8 cellular contexts compared by ENCODE assay signal in the genomic region with DNA sequence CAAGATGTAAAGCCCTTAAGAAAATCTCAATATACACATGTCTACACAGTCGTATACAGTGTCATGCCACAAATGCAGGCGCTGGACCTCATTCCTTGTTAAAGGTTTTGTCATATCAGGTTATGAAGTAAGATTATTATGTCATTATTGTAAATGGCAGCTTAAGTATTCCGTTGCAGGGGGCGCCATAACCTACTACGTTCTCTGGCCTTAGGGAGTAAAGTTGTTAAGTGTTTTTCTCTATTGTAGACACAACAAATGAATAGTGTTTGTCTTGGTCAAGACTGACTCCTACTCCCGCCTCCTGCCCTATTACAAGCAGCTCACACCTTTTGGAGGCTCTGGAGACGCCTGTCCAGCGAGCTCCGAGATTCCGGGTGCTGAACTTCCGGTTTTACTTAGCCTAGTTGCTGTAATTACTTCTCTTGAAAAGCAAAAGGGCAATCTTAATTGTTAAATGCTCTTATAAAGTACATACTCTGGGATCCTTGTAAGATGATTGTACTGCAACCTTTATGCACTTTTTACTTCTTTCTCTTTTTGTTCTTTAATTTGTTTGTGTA. TPM values are rescaled to one million over a fixed set of nuclear protein-coding genes. Genes with fewer than 3 reads are reported as not detected.
A peak's percentile ranks its signal among the peaks of the same experiment; 100 is the strongest.
DNase-seq lines count a peak whose midpoint lies in the region; ATAC-seq lines count a peak whose summit lies in the region.

No MANE protein-coding gene starts in this region.

- H3K27ac Mint-ChIP-seq in effector memory CD8-positive, alpha-beta T cell: peak overlapping the region; percentile 97

- 0% methylated on average over 1 to 4 of the region's 11 CpGs for WGBS in mesodermal cell (ENCODE audit: insufficient coverage in 2 of 2), 2 experiments

- peaks cover 8% of the 10 kb centered on the region for H3K36me3 Mint-ChIP-seq in effector memory CD8-positive, alpha-beta T cell (ENCODE audit: insufficient read depth)

- no peaks in the 10 kb centered on the region for H3K9me3 Mint-ChIP-seq in effector memory CD8-positive, alpha-beta T cell

- H3K36me3 ChIP-seq in mesodermal cell (ENCODE audit: control insufficient read depth, insufficient read depth, low read length): peaks cover 41% of the 10 kb centered on the region

- no peak overlapping the region for H3K27ac ChIP-seq in mesodermal cell (ENCODE audit: low read depth, low read length, severe bottlenecking)

- peak overlapping the region; percentile 85 to 91 for H3K4me3 Mint-ChIP-seq in effector memory CD8-positive, alpha-beta T cell

- peaks cover 4 to 13% of the 10 kb centered on the region in 2 donors for H3K4me1 Mint-ChIP-seq in effector memory CD8-positive, alpha-beta T cell (ENCODE audit: low read depth in 2 of 2)

- no peaks in the 10 kb centered on the region for H3K9me3 ChIP-seq in mesodermal cell (ENCODE audit: control insufficient read depth, low read length)

- no peaks in the 10 kb centered on the region for H3K27me3 Mint-ChIP-seq in effector memory CD8-positive, alpha-beta T cell

- ATAC-seq in GM18858 (IDR thresholded peaks at IDR 0.05; ENCODE audit: unreplicated experiment) (peak; percentile 33), HG03097 (IDR thresholded peaks at IDR 0.05; ENCODE audit: low FRiP score, unreplicated experiment) (peak; percentile 33)
- ATAC-seq in effector memory CD8-positive, alpha-beta T cell (replicated peaks): peak; percentile 57

- no peaks in the 10 kb centered on the region for H3K4me1 ChIP-seq in mesodermal cell (ENCODE audit: control insufficient read depth, insufficient read depth, low read length, poor library complexity, severe bottlenecking)

- peak overlapping the region; percentile 86 for H3K4me3 ChIP-seq in mesodermal cell (ENCODE audit: extremely low read depth, insufficient read depth, low read length, poor library complexity, severe bottlenecking)

- peak; percentile 74 to 82 for DNase-seq in AML-193 (lab: John Stamatoyannopoulos, UW)
- peak; percentile 59 for DNase-seq in NCI-H510A treated with DMSO at 0.1 percent for 48 hours (lab: John Stamatoyannopoulos, UW)
- DNase-seq in activated CD4-positive, alpha-beta T cell treated with anti-CD3 and anti-CD28 coated beads, Interleukin-2, amount 50 U/mL, for 48 hours: peak; percentile 46 to 59
- DNase-seq in effector memory CD8-positive, alpha-beta T cell: peak; percentile 52 to 74 (median 58)
- DNase-seq in stimulated activated CD8-positive, alpha-beta memory T cell treated with anti-CD3 and anti-CD28 coated beads, Interleukin-7, amount 100 ng/mL, for 1 hour (ENCODE audit: low read depth in 2 of 2): peak; percentile 13 to 29

RNA-seq across cellular contexts. Expression of gene GATAD1, which starts 1.0 kb away (rescaled TPM):
- polyA plus RNA-seq in mesodermal cell (2013, experiment 1 of 2): 35.2 TPM
- polyA plus RNA-seq in mesodermal cell (2013, experiment 2 of 2): 36.1 TPM

RNA-seq across cellular contexts. Expression of gene ERVW-1, which starts 29.5 kb away (rescaled TPM):
- not detected for polyA plus RNA-seq in mesodermal cell (2013, experiment 1 of 2)
- polyA plus RNA-seq in mesodermal cell (2013, experiment 2 of 2): not detected

Comparison
In these comparisons a context has a peak if more than half of its experiments do, and no peak if none do; other contexts are left out.
1. DNase-seq: peak in every context shown above with its lines; median percentile 78 in AML-193; 59 in NCI-H510A treated with DMSO at 0.1 percent for 48 hours; 58 in effector memory CD8-positive, alpha-beta T cell; 52 in activated CD4-positive, alpha-beta T cell treated with anti-CD3 and anti-CD28 coated beads, Interleukin-2, amount 50 U/mL, for 48 hours; 21 in stimulated activated CD8-positive, alpha-beta memory T cell treated with anti-CD3 and anti-CD28 coated beads, Interleukin-7, amount 100 ng/mL, for 1 hour.